2 cellular contexts compared by ENCODE assay signal in the genomic region with DNA sequence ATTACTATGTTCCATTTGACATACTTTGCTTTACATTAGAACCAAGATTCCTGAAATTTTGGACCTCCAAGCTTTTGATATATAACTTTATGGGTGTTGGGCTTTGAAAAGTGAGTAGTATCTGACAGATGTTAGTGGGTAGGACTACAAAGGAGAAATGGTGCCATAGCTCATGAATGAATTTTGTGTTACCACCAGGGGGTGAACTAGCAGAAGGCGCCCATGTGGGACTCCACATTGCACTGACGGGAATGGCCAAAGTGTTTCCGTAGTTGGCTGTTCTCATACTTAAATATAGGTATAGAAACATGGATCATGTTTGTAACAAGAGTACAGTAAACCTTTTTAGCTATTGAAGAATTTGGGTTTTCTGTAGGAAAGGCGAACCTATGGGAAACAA.
TF ChIP-seq lines count a peak whose summit lies in the region.

No MANE protein-coding gene starts in this region.

TF ChIP-seq in SK-N-SH, 30 proteins besides CTCF, POLR2A, EP300 and RAD21 (continued from another document):
- TF ChIP-seq, protein P1, sequence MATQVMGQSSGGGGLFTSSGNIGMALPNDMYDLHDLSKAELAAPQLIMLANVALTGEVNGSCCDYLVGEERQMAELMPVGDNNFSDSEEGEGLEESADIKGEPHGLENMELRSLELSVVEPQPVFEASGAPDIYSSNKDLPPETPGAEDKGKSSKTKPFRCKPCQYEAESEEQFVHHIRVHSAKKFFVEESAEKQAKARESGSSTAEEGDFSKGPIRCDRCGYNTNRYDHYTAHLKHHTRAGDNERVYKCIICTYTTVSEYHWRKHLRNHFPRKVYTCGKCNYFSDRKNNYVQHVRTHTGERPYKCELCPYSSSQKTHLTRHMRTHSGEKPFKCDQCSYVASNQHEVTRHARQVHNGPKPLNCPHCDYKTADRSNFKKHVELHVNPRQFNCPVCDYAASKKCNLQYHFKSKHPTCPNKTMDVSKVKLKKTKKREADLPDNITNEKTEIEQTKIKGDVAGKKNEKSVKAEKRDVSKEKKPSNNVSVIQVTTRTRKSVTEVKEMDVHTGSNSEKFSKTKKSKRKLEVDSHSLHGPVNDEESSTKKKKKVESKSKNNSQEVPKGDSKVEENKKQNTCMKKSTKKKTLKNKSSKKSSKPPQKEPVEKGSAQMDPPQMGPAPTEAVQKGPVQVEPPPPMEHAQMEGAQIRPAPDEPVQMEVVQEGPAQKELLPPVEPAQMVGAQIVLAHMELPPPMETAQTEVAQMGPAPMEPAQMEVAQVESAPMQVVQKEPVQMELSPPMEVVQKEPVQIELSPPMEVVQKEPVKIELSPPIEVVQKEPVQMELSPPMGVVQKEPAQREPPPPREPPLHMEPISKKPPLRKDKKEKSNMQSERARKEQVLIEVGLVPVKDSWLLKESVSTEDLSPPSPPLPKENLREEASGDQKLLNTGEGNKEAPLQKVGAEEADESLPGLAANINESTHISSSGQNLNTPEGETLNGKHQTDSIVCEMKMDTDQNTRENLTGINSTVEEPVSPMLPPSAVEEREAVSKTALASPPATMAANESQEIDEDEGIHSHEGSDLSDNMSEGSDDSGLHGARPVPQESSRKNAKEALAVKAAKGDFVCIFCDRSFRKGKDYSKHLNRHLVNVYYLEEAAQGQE (IDR thresholded peaks at IDR 0.05; ENCODE audit: low read depth, low read length), result no peak
- no peak for TF ChIP-seq YY1 (IDR thresholded peaks at IDR 0.05; ENCODE audit: low read depth)
TF ChIP-seq in SK-N-SH: peak in this region for 0.

TF ChIP-seq in SK-N-SH treated with all-trans-retinoic acid at 6 μM for 48 hours, 23 proteins besides CTCF, POLR2A, EP300 and RAD21 (continued from another document):
- TF ChIP-seq, protein P2, sequence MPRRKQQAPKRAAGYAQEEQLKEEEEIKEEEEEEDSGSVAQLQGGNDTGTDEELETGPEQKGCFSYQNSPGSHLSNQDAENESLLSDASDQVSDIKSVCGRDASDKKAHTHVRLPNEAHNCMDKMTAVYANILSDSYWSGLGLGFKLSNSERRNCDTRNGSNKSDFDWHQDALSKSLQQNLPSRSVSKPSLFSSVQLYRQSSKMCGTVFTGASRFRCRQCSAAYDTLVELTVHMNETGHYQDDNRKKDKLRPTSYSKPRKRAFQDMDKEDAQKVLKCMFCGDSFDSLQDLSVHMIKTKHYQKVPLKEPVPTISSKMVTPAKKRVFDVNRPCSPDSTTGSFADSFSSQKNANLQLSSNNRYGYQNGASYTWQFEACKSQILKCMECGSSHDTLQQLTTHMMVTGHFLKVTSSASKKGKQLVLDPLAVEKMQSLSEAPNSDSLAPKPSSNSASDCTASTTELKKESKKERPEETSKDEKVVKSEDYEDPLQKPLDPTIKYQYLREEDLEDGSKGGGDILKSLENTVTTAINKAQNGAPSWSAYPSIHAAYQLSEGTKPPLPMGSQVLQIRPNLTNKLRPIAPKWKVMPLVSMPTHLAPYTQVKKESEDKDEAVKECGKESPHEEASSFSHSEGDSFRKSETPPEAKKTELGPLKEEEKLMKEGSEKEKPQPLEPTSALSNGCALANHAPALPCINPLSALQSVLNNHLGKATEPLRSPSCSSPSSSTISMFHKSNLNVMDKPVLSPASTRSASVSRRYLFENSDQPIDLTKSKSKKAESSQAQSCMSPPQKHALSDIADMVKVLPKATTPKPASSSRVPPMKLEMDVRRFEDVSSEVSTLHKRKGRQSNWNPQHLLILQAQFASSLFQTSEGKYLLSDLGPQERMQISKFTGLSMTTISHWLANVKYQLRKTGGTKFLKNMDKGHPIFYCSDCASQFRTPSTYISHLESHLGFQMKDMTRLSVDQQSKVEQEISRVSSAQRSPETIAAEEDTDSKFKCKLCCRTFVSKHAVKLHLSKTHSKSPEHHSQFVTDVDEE (CRISPR knock-in tag; IDR thresholded peaks at IDR 0.05), result no peak
- TF ChIP-seq ISL1 (CRISPR knock-in tag; IDR thresholded peaks at IDR 0.05) (no peak), PPARA (CRISPR knock-in tag; IDR thresholded peaks at IDR 0.05; ENCODE audit: borderline replicate concordance) (no peak), ZNF70 (CRISPR knock-in tag; IDR thresholded peaks at IDR 0.05) (no peak), BACH2 (CRISPR knock-in tag; IDR thresholded peaks at IDR 0.05; ENCODE audit: borderline replicate concordance) (no peak), TOX (CRISPR knock-in tag; IDR thresholded peaks at IDR 0.05; ENCODE audit: borderline replicate concordance) (no peak)
